In genomic region chr11:134118016-134118415, GRCh38 we compare ENCODE assay signal across 21 cellular contexts. TPM values are rescaled to one million over a fixed set of nuclear protein-coding genes. Genes with fewer than 3 reads are reported as not detected.
DNase-seq lines count a peak whose midpoint lies in the region; ATAC-seq, FAIRE-seq and TF ChIP-seq lines count a peak whose summit lies in the region.
"Had no signal": no experiment of that assay in that cellular context is flagged by ENCODE, and none has a peak within 500 bp of the region (broad histone marks: within the 10 kb centered on the region; RNA-seq: fewer than 3 reads in every experiment).

No MANE protein-coding gene starts in this region.

- H3K4me2 ChIP-seq in endothelial cell of umbilical vein (ENCODE audit: insufficient read depth, low read length), result no peak overlapping the region

- H3K27ac ChIP-seq in endothelial cell of umbilical vein (ENCODE audit: insufficient read depth, low read depth, low read length), result peak overlapping the region; percentile 97
- H3K27ac ChIP-seq: right lobe of liver, upper lobe of right lung had no signal

- dilution Hi-C loops in endothelial cell of umbilical vein (cut with MboI; ENCODE audit: extremely low pct_ligation_motif_present, low sequenced_read_pairs), result no loop called here

- peaks cover 34% of the 10 kb centered on the region for H3K79me2 ChIP-seq in endothelial cell of umbilical vein (ENCODE audit: control insufficient read depth, insufficient read depth, low read length)

- TF ChIP-seq CTCF in endothelial cell of umbilical vein (IDR thresholded peaks at IDR 0.05; ENCODE audit: extremely low read depth in 1 of 2, insufficient read depth in 1 of 2, low read depth in 1 of 2, low read length in 2 of 2) (no peak), omental fat pad (IDR thresholded peaks at IDR 0.05) (no peak)

- H3K36me3 ChIP-seq in endothelial cell of umbilical vein (ENCODE audit: control insufficient read depth in 2 of 2, extremely low read depth in 1 of 2, insufficient read depth in 2 of 2, low read length in 2 of 2), result no peaks in the 10 kb centered on the region
- H3K36me3 ChIP-seq: right lobe of liver, upper lobe of right lung had no signal

- no peaks in the 10 kb centered on the region for H4K20me1 ChIP-seq in endothelial cell of umbilical vein (replicated peaks; ENCODE audit: control insufficient read depth, extremely low read depth, insufficient read depth, low read length)

- CTCF ChIA-PET in endothelial cell of umbilical vein (lab: Charles Lee), result no interaction called here

- ATAC-seq in omental fat pad (ENCODE audit: low FRiP score), result no peak
- no peak for ATAC-seq in HG02642 (IDR thresholded peaks at IDR 0.05; ENCODE audit: poor library complexity, unreplicated experiment)
- ATAC-seq: HCT116, right lobe of liver, upper lobe of right lung had no signal

- DNase-seq in DMS79 (lab: John Stamatoyannopoulos, UW) (peak; percentile 54), NCI-H446 (lab: John Stamatoyannopoulos, UW) (peak; percentile 81 to 88), endothelial cell of umbilical vein (ENCODE audit: low read depth, low spot score) (no peak), renal cortical epithelial cell (ENCODE audit: low read depth) (peak; percentile 13), NCI-H1436 (lab: John Stamatoyannopoulos, UW) (no peak), LoVo (ENCODE audit: low spot score) (no peak), omental fat pad (ENCODE audit: low spot score) (no peak)
- DNase-seq: activated CD4-positive, alpha-beta T cell treated with anti-CD3 and anti-CD28 coated beads, Interleukin-2, amount 10 ng/mL, durations not matched to agents 7 days and 5 days; activated CD8-positive, alpha-beta memory T cell treated with anti-CD3 and anti-CD28 coated beads, Interleukin-2, amount 50 U/mL, for 48 hours; activated gamma-delta T cell treated with Interleukin-2 at 50 U/mL for 16 hours; amygdala; CD8-positive, alpha-beta memory T cell; foreskin melanocyte; KBM-7; NCI-H1105; NCI-H2227 treated with DMSO at 0.1 percent for 48 hours; right lobe of liver; upper lobe of right lung had no signal

- H3K9me1 ChIP-seq in endothelial cell of umbilical vein (replicated peaks; ENCODE audit: control insufficient read depth, extremely low read depth, insufficient read depth, low read length), result no peaks in the 10 kb centered on the region

- no peak for TF ChIP-seq POLR2A in endothelial cell of umbilical vein (IDR thresholded peaks at IDR 0.05; ENCODE audit: low read depth, low read length)

- FAIRE-seq in endothelial cell of umbilical vein (lab: Jason Lieb, UNC), result no peak
- FAIRE-seq: colon had no signal

- peaks cover 49% of the 10 kb centered on the region for H3K4me1 ChIP-seq in endothelial cell of umbilical vein (ENCODE audit: control insufficient read depth, extremely low read depth, insufficient read depth, low read length)
- H3K4me1 ChIP-seq: right lobe of liver had no signal

- no peaks in the 10 kb centered on the region for H3K9me3 ChIP-seq in endothelial cell of umbilical vein (replicated peaks; ENCODE audit: control insufficient read depth, insufficient read depth, low read length)
- H3K9me3 ChIP-seq: right lobe of liver, upper lobe of right lung had no signal

- H3K9ac ChIP-seq in endothelial cell of umbilical vein (replicated peaks; ENCODE audit: extremely low read depth, insufficient read depth, low read length), result no peak overlapping the region

- no peak overlapping the region for H3K4me3 ChIP-seq in endothelial cell of umbilical vein (replicated peaks in 1 of 3; ENCODE audit: insufficient read depth in 1 of 3, low read depth in 1 of 3, low read length in 3 of 3)
- H3K4me3 ChIP-seq: right lobe of liver, upper lobe of right lung had no signal

- BruUV-seq in endothelial cell of umbilical vein (replicated peaks; lab: Mats Ljungman, UMichigan), result no TSS peak

- intact Hi-C loops in endothelial cell of umbilical vein (cut with micrococcal nuclease), result no loop called here

- H3K27me3 ChIP-seq in endothelial cell of umbilical vein (ENCODE audit: control insufficient read depth in 2 of 2, insufficient read depth in 2 of 2, low read length in 2 of 2), result no peaks in the 10 kb centered on the region

- POLR2A ChIA-PET in endothelial cell of umbilical vein (lab: Charles Lee), result no interaction called here

- no peak overlapping the region for H2AFZ ChIP-seq in endothelial cell of umbilical vein (ENCODE audit: low read depth, low read length)

TF ChIP-seq in endothelial cell of umbilical vein, 7 proteins besides CTCF, POLR2A, EP300 and RAD21:
- TF ChIP-seq FOS (IDR thresholded peaks at IDR 0.05; ENCODE audit: borderline replicate concordance, insufficient read depth, low read length) (no peak), POLR2AphosphoS5 (IDR thresholded peaks at IDR 0.05; ENCODE audit: insufficient read depth, low read depth, low read length) (no peak), GATA2 (IDR thresholded peaks at IDR 0.05; ENCODE audit: insufficient read depth, insufficient read length, low read depth, low read length) (no peak), JUN (IDR thresholded peaks at IDR 0.05; ENCODE audit: borderline replicate concordance, insufficient read depth, insufficient read length, low read depth) (no peak), MYC (IDR thresholded peaks at IDR 0.05; ENCODE audit: low read depth, low read length) (no peak), MAX (IDR thresholded peaks at IDR 0.05; ENCODE audit: insufficient read depth, insufficient read length) (no peak), EZH2 (IDR thresholded peaks at IDR 0.05; ENCODE audit: borderline replicate concordance, low read depth, low read length, severe bottlenecking) (no peak)

RNA-seq across cellular contexts. Expression of gene JAM3, which starts 49.1 kb away (rescaled TPM):
- total RNA-seq in endothelial cell of umbilical vein, result 106 and 137 TPM in 2 replicates
- 67.1 and 78.8 TPM in 2 replicates for polyA plus RNA-seq in endothelial cell of umbilical vein
- polyA plus RNA-seq in endothelial cell of umbilical vein (2011; cell fraction: cytosol; rRNA removed), result 63.6 and 72.7 TPM in 2 replicates
- polyA plus RNA-seq in endothelial cell of umbilical vein (2011; cell fraction: nucleus; rRNA removed), result 125 and 140 TPM in 2 replicates
- 72.2 and 84.1 TPM in 2 replicates for polyA plus RNA-seq in endothelial cell of umbilical vein (2012)
- polyA minus RNA-seq in endothelial cell of umbilical vein, result 69.0 and 77.8 TPM in 2 replicates
- polyA minus RNA-seq in endothelial cell of umbilical vein (2011; cell fraction: cytosol; rRNA and poly(A)+ RNA removed), result not detected
- polyA minus RNA-seq in endothelial cell of umbilical vein (2011; cell fraction: nucleus; rRNA and poly(A)+ RNA removed), result 34.3 and 47.8 TPM in 2 replicates
- total RNA-seq in renal cortical epithelial cell, result 5.6 and 23.3 TPM in 2 replicates
- total RNA-seq in omental fat pad, result 10 to 100 TPM; 17.2 to 33.1 (median 20.0) TPM

Comparison
In these comparisons a context has a peak if more than half of its experiments do, and no peak if none do; other contexts are left out.
1. DNase-seq: peak in DMS79 (single experiment), NCI-H446 (2 of 2) and renal cortical epithelial cell (single experiment); none in endothelial cell of umbilical vein (single experiment), NCI-H1436 (single experiment), LoVo (single experiment) and omental fat pad (single experiment).